ENCODE assay signal across 1 cellular context in genomic region chr16:49055824-49056545, GRCh38.
TF ChIP-seq lines count a peak whose summit lies in the region.

No MANE protein-coding gene starts in this region.

TF ChIP-seq in SK-N-SH treated with all-trans-retinoic acid at 6 μM for 48 hours, 23 proteins besides CTCF, POLR2A, EP300 and RAD21 (continued from another document):
- TF ChIP-seq, protein P1, sequence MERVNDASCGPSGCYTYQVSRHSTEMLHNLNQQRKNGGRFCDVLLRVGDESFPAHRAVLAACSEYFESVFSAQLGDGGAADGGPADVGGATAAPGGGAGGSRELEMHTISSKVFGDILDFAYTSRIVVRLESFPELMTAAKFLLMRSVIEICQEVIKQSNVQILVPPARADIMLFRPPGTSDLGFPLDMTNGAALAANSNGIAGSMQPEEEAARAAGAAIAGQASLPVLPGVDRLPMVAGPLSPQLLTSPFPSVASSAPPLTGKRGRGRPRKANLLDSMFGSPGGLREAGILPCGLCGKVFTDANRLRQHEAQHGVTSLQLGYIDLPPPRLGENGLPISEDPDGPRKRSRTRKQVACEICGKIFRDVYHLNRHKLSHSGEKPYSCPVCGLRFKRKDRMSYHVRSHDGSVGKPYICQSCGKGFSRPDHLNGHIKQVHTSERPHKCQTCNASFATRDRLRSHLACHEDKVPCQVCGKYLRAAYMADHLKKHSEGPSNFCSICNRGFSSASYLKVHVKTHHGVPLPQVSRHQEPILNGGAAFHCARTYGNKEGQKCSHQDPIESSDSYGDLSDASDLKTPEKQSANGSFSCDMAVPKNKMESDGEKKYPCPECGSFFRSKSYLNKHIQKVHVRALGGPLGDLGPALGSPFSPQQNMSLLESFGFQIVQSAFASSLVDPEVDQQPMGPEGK (CRISPR knock-in tag; IDR thresholded peaks at IDR 0.05; ENCODE audit: borderline replicate concordance) = no peak
- TF ChIP-seq SNAI2 (CRISPR knock-in tag; IDR thresholded peaks at IDR 0.05) (no peak), ZFP30 (CRISPR knock-in tag; IDR thresholded peaks at IDR 0.05) (no peak), TOX (CRISPR knock-in tag; IDR thresholded peaks at IDR 0.05; ENCODE audit: borderline replicate concordance) (no peak), POU6F1 (CRISPR knock-in tag; IDR thresholded peaks at IDR 0.05; ENCODE audit: borderline replicate concordance, low read depth) (no peak), RARB (CRISPR knock-in tag; IDR thresholded peaks at IDR 0.05) (no peak), ZFP3 (CRISPR knock-in tag; IDR thresholded peaks at IDR 0.05) (no peak), CSDC2 (CRISPR knock-in tag; IDR thresholded peaks at IDR 0.05) (no peak), OSR1 (CRISPR knock-in tag; IDR thresholded peaks at IDR 0.05) (no peak), ISL1 (CRISPR knock-in tag; IDR thresholded peaks at IDR 0.05) (no peak), BACH2 (CRISPR knock-in tag; IDR thresholded peaks at IDR 0.05; ENCODE audit: borderline replicate concordance) (no peak), ESRRG (CRISPR knock-in tag; IDR thresholded peaks at IDR 0.05) (no peak), ZNF565 (CRISPR knock-in tag; conservative IDR thresholded peaks at IDR 0.05; ENCODE audit: low read depth) (no peak)
- TF ChIP-seq, protein P2, sequence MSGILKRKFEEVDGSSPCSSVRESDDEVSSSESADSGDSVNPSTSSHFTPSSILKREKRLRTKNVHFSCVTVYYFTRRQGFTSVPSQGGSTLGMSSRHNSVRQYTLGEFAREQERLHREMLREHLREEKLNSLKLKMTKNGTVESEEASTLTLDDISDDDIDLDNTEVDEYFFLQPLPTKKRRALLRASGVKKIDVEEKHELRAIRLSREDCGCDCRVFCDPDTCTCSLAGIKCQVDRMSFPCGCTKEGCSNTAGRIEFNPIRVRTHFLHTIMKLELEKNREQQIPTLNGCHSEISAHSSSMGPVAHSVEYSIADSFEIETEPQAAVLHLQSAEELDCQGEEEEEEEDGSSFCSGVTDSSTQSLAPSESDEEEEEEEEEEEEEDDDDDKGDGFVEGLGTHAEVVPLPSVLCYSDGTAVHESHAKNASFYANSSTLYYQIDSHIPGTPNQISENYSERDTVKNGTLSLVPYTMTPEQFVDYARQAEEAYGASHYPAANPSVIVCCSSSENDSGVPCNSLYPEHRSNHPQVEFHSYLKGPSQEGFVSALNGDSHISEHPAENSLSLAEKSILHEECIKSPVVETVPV (CRISPR knock-in tag; IDR thresholded peaks at IDR 0.05) = no peak
